26 cellular contexts compared by ENCODE assay signal in genomic region chr3:30305021-30305420, GRCh38.
DNase-seq lines count a peak whose midpoint lies in the region; ATAC-seq and TF ChIP-seq lines count a peak whose summit lies in the region.
"Had no signal": no experiment of that assay in that cellular context is flagged by ENCODE, and none has a peak within 500 bp of the region (broad histone marks: within the 10 kb centered on the region; RNA-seq: fewer than 3 reads in every experiment).

No MANE protein-coding gene starts in this region.

- no peaks in the 10 kb centered on the region for H3K27me3 ChIP-seq in SJCRH30
- no peaks in the 10 kb centered on the region for H3K27me3 ChIP-seq in H7 (ENCODE audit: control insufficient read depth, insufficient read depth, low read length)
- H3K27me3 ChIP-seq: BLaER1 had no signal

- no peak for TF ChIP-seq POLR2A in erythroblast (IDR thresholded peaks at IDR 0.05; ENCODE audit: low read length)

- ATAC-seq in HG03280 (IDR thresholded peaks at IDR 0.05; ENCODE audit: unreplicated experiment): no peak
- ATAC-seq in HG03135 (IDR thresholded peaks at IDR 0.05; ENCODE audit: unreplicated experiment): no peak
- ATAC-seq: GM23338, PC-3 had no signal

- H3K36me3 ChIP-seq in SJCRH30 (no peaks in the 10 kb centered on the region), H7 (replicated peaks; ENCODE audit: control insufficient read depth, insufficient read depth, low read length) (no peaks in the 10 kb centered on the region)
- H3K36me3 ChIP-seq: BLaER1, HAP-1 had no signal

- DNase-seq in EH (ENCODE audit: low read depth) (peak; percentile 40), M059J (ENCODE audit: low read depth) (peak; percentile 77), SJCRH30 (peak; percentile 49 to 66), kidney tubule cell (ENCODE audit: low spot score) (peak; percentile 10), erythroblast (lab: John Stamatoyannopoulos, UW) (no peak), H7 (no peak)
- DNase-seq: 8988T; CD4-positive, CD25-positive, alpha-beta regulatory T cell; DMS153; DND-41; NCI-H1092 treated with DMSO at 0.1 percent for 48 hours; NCI-H1436; NCI-H187 treated with DMSO at 0.1 percent for 48 hours; NCI-H446; NCI-H524 treated with DMSO at 0.1 percent for 48 hours; NCI-H774; NK-92 treated with Interleukin-12 subunit alpha and Interleukin-12 subunit beta, amount 100 ng/mL, for 24 hours; PC-3; SIG-M5; SK-N-SH had no signal

- H3K4me1 ChIP-seq in SJCRH30: peaks cover 7% of the 10 kb centered on the region
- H3K4me1 ChIP-seq: BLaER1 had no signal

- H3K9me3 ChIP-seq in SJCRH30 (replicated peaks): no peaks in the 10 kb centered on the region
- H3K9me3 ChIP-seq: BLaER1, HAP-1, SK-N-SH had no signal

- H3K27ac ChIP-seq in SJCRH30: no peak overlapping the region
- H3K27ac ChIP-seq: BLaER1, RWPE1 had no signal

- H3K4me3 ChIP-seq in SJCRH30 (no peak overlapping the region), H7 (ENCODE audit: insufficient read depth, low read depth, low read length) (no peak overlapping the region)
- H3K4me3 ChIP-seq: BLaER1, GM23338, HAP-1 had no signal

Comparison
In these comparisons a context has a peak if more than half of its experiments do, and no peak if none do; other contexts are left out.
1. DNase-seq: peak in EH (single experiment), M059J (single experiment), SJCRH30 (2 of 2) and kidney tubule cell (single experiment); none in erythroblast (0 of 2) and H7 (single experiment).